19 cellular contexts compared by ENCODE assay signal in genomic region chr10:99695761-99696160, GRCh38. TPM values are rescaled to one million over a fixed set of nuclear protein-coding genes. Genes with fewer than 3 reads are reported as not detected.
DNase-seq lines count a peak whose midpoint lies in the region; ATAC-seq, FAIRE-seq and TF ChIP-seq lines count a peak whose summit lies in the region.
"Had no signal": no experiment of that assay in that cellular context is flagged by ENCODE, and none has a peak within 500 bp of the region (broad histone marks: within the 10 kb centered on the region; RNA-seq: fewer than 3 reads in every experiment).

No MANE protein-coding gene starts in this region.

- no peaks in the 10 kb centered on the region for H3K79me2 ChIP-seq in HepG2 (ENCODE audit: insufficient read depth, low read length)

- intact Hi-C loops in HepG2 (cut with micrococcal nuclease; ENCODE audit: unreplicated experiment), result no loop called here
- intact Hi-C loops in tibial artery (cut with DNase I; ENCODE audit: low total_unique reads), result no loop called here

- TF ChIP-seq RAD21 in liver (IDR thresholded peaks at IDR 0.05) (peak in 1 of 2 donors; percentile 22), HepG2 (CRISPR knock-in tag; IDR thresholded peaks at IDR 0.05) (no peak)

- no peak for FAIRE-seq in HepG2 (lab: Jason Lieb, UNC)
- FAIRE-seq: H1 had no signal

- H3K27ac ChIP-seq in liver (ENCODE audit: low read depth in 1 of 2, low read length in 2 of 2) (peak overlapping the region; percentile 66 to 72), HepG2 (ENCODE audit: extremely low read length, insufficient read depth, low read length) (no peak overlapping the region), tibial artery (no peak overlapping the region)
- H3K27ac ChIP-seq: 22Rv1, Peyer's patch had no signal

- TF ChIP-seq CTCF in liver (IDR thresholded peaks at IDR 0.05; ENCODE audit: low read depth, low read length, missing input control) (no peak), HepG2 (CRISPR knock-in tag; IDR thresholded peaks at IDR 0.05) (no peak), chondrocyte (IDR thresholded peaks at IDR 0.05) (no peak), tibial artery (IDR thresholded peaks at IDR 0.05) (no peak)

- POLR2A ChIA-PET in HepG2 (lab: Yijun Ruan, JAX), result no interaction called here

- no TSS peak for BruUV-seq in HepG2 (replicated peaks; lab: Mats Ljungman, UMichigan)

- no peak for TF ChIP-seq POLR2A in HepG2 (IDR thresholded peaks at IDR 0.05; ENCODE audit: insufficient read depth in 1 of 2, low read depth in 2 of 2, low read length in 2 of 2)

- H3K4me3 Mint-ChIP-seq in chondrocyte (ENCODE audit: unreplicated experiment), result no peak overlapping the region

- H3K4me2 ChIP-seq in HepG2 (ENCODE audit: low read depth, low read length), result no peak overlapping the region

- H3K27me3 ChIP-seq in liver (ENCODE audit: control insufficient read depth in 4 of 4, insufficient read depth in 4 of 4, low read length in 3 of 4) (no peaks in the 10 kb centered on the region), HepG2 (ENCODE audit: control insufficient read depth in 1 of 2, insufficient read depth in 2 of 2, low read length in 2 of 2) (no peaks in the 10 kb centered on the region), tibial artery (no peaks in the 10 kb centered on the region)
- H3K27me3 ChIP-seq: Peyer's patch had no signal

- CTCF ChIA-PET in HepG2 (lab: Yijun Ruan, JAX; ENCODE audit: low intra/inter-chr PET ratio, low total read pairs), result no interaction called here

- no peak overlapping the region for H3K9ac ChIP-seq in liver (ENCODE audit: low read depth in 1 of 2, low read length in 2 of 2)
- no peak overlapping the region for H3K9ac ChIP-seq in HepG2 (ENCODE audit: insufficient read depth, low read depth, low read length)

- WGBS in liver, result 58% methylated on average over 6 of the region's 6 CpGs
- 95% methylated on average over 6 of the region's 6 CpGs for WGBS in HepG2 (ENCODE audit: low lambda C conversion rate)

- H3K4me3 ChIP-seq in liver (ENCODE audit: low read depth in 1 of 3, low read length in 3 of 3) (no peak overlapping the region), HepG2 (replicated peaks in 1 of 3; ENCODE audit: insufficient read depth in 1 of 3, low read depth in 2 of 3, low read length in 3 of 3) (no peak overlapping the region), tibial artery (no peak overlapping the region)
- H3K4me3 ChIP-seq: Peyer's patch had no signal

- peaks cover 56% of the 10 kb centered on the region for H3K36me3 Mint-ChIP-seq in chondrocyte (ENCODE audit: low read depth)

- DNase-seq in HepG2 (ENCODE audit: low spot score), result no peak
- no peak for DNase-seq in chondrocyte (ENCODE audit: low spot score)
- peak; percentile 81 for DNase-seq in left lobe of liver (ENCODE audit: low spot score)
- DNase-seq in tibial artery, result no peak
- DNase-seq in ACHN, result no peak
- no peak for DNase-seq in anterior cingulate cortex (lab: John Stamatoyannopoulos, UW)
- DNase-seq: AML-193, Caco-2, DMS79, GF-D8, NCI-H187 treated with DMSO at 0.1 percent for 48 hours, NCI-H2171, NCI-H82, Peyer's patch, Right ventricle myocardium superior had no signal

- H3K27me3 Mint-ChIP-seq in chondrocyte (ENCODE audit: low read depth), result no peaks in the 10 kb centered on the region

- H3K4me1 ChIP-seq in liver (ENCODE audit: control insufficient read depth in 4 of 4, insufficient read depth in 4 of 4, low read length in 3 of 4) (peaks cover 0 to 17% (median 3%) of the 10 kb centered on the region in 4 donors), HepG2 (ENCODE audit: insufficient read depth, low read length) (no peaks in the 10 kb centered on the region), tibial artery (no peaks in the 10 kb centered on the region)
- H3K4me1 ChIP-seq: Peyer's patch had no signal

- H3K9me3 Mint-ChIP-seq in chondrocyte (ENCODE audit: low read depth), result no peaks in the 10 kb centered on the region

- H3K36me3 ChIP-seq in liver (ENCODE audit: control insufficient read depth in 4 of 4, insufficient read depth in 3 of 4, low read depth in 1 of 4, low read length in 3 of 4) (peaks cover 8 to 40% (median 22%) of the 10 kb centered on the region in 4 donors), HepG2 (replicated peaks in 1 of 2; ENCODE audit: control insufficient read depth in 1 of 2, insufficient read depth in 2 of 2, low read length in 2 of 2) (peaks cover 26 to 66% of the 10 kb centered on the region in 2 experiments), tibial artery (peaks cover 35 to 85% (median 47%) of the 10 kb centered on the region in 3 donors)

- H2AFZ ChIP-seq in HepG2 (ENCODE audit: low read length), result no peak overlapping the region

- no peaks in the 10 kb centered on the region for H3K9me3 ChIP-seq in liver (ENCODE audit: control insufficient read depth in 4 of 4, low read length in 3 of 4)
- H3K9me3 ChIP-seq in HepG2 (ENCODE audit: low read length), result no peaks in the 10 kb centered on the region
- no peaks in the 10 kb centered on the region for H3K9me3 ChIP-seq in tibial artery
- H3K9me3 ChIP-seq: Caco-2, Peyer's patch had no signal

- TF ChIP-seq EP300 in HepG2 (IDR thresholded peaks at IDR 0.05; ENCODE audit: low read depth in 2 of 2, low read length in 2 of 2) (no peak), HepG2 (CRISPR knock-in tag; IDR thresholded peaks at IDR 0.05; ENCODE audit: borderline replicate concordance) (no peak)

- peak overlapping the region; percentile 19 for H3K27ac Mint-ChIP-seq in chondrocyte (ENCODE audit: unreplicated experiment)

- no peaks in the 10 kb centered on the region for H4K20me1 ChIP-seq in HepG2 (ENCODE audit: insufficient read depth, low read length)

- H3K4me1 Mint-ChIP-seq in chondrocyte (ENCODE audit: low read depth), result peaks cover 10% of the 10 kb centered on the region

- ATAC-seq in HepG2 (no peak), left lobe of liver (peak; percentile 80), GM21619 (IDR thresholded peaks at IDR 0.05; ENCODE audit: unreplicated experiment) (no peak)

- in situ Hi-C loops in HepG2 (cut with HindIII; ENCODE audit: extremely low pct_ligation_motif_present, low pct_unique_long_range_greater_than_20kb) (no loop called here), ACHN (cut with HindIII; ENCODE audit: low pct_ligation_motif_present, low pct_unique_long_range_greater_than_20kb, low sequenced_read_pairs) (no loop called here)

RNA-seq across cellular contexts. Expression of gene COX15, which starts 36.2 kb away (rescaled TPM):
- total RNA-seq in liver (10 to 100 TPM; 22.6 to 25.2 TPM), HepG2 (2016; rRNA removed; fragmentation: Illumina TruSeq; extraction: Trizol) (44.7 and 59.4 TPM in 2 replicates), chondrocyte (20.8 to 29.8 TPM (median 21.3 TPM) in 3 replicates), left lobe of liver (22.1 TPM)
- polyA plus RNA-seq in liver (10 to 100 TPM; 13.4 to 19.0 TPM), HepG2 (2011; rRNA removed) (17.4 and 19.2 TPM in 2 replicates)
- total RNA-seq in HepG2 (2016; cell fraction: cytosol; rRNA removed; fragmentation: Illumina TruSeq; extraction: Trizol; ENCODE audit: low read depth), result 4.9 and 5.6 TPM in 2 replicates
- 44.5 and 56.7 TPM in 2 replicates for total RNA-seq in HepG2 (2016; cell fraction: insoluble cytoplasmic fraction; rRNA removed; fragmentation: Illumina TruSeq; extraction: Trizol)
- total RNA-seq in HepG2 (2016; cell fraction: membrane; rRNA removed; fragmentation: Illumina TruSeq; extraction: Trizol), result 15.8 and 19.5 TPM in 2 replicates
- 22.2 and 24.1 TPM in 2 replicates for total RNA-seq in HepG2 (2016; cell fraction: nucleus; rRNA removed; fragmentation: Illumina TruSeq; extraction: Trizol)
- polyA plus RNA-seq in HepG2 (2011; cell fraction: cytosol; rRNA removed), result 8.0 and 11.2 TPM in 2 replicates
- 10.1 and 13.7 TPM in 2 replicates for polyA plus RNA-seq in HepG2 (2011; cell fraction: nucleus; rRNA removed)
- polyA plus RNA-seq in HepG2 (2012), result 16.0 and 25.6 TPM in 2 replicates
- polyA plus RNA-seq in HepG2 (2016; cell fraction: cytosol; fragmentation: Illumina TruSeq; extraction: Trizol; ENCODE audit: low read depth), result 3.4 and 4.0 TPM in 2 replicates
- 40.4 and 40.7 TPM in 2 replicates for polyA plus RNA-seq in HepG2 (2016; cell fraction: insoluble cytoplasmic fraction; fragmentation: Illumina TruSeq; extraction: Trizol; ENCODE audit: low read depth)
- polyA plus RNA-seq in HepG2 (2016; cell fraction: membrane; fragmentation: Illumina TruSeq; extraction: Trizol; ENCODE audit: low read depth), result 9.5 and 10.0 TPM in 2 replicates
- 25.7 and 26.1 TPM in 2 replicates for polyA plus RNA-seq in HepG2 (2016; cell fraction: nucleus; fragmentation: Illumina TruSeq; extraction: Trizol; ENCODE audit: insufficient read depth, low read depth)
- 18.4 and 29.2 TPM in 2 replicates for polyA minus RNA-seq in HepG2 (2011; rRNA and poly(A)+ RNA removed; ENCODE audit: low replicate concordance)
- polyA minus RNA-seq in HepG2 (2011; cell fraction: cytosol; rRNA and poly(A)+ RNA removed), result 12.0 and 14.7 TPM in 2 replicates
- polyA minus RNA-seq in HepG2 (2011; cell fraction: nucleus; rRNA and poly(A)+ RNA removed), result 13.5 and 15.9 TPM in 2 replicates

RNA-seq across cellular contexts. Expression of gene CUTC, which starts 36.3 kb away (rescaled TPM):
- total RNA-seq in liver (10 to 100 TPM; 10.3 to 19.6 TPM), HepG2 (2016; rRNA removed; fragmentation: Illumina TruSeq; extraction: Trizol) (25.8 and 36.5 TPM in 2 replicates), chondrocyte (14.4 to 19.1 TPM (median 14.5 TPM) in 3 replicates), left lobe of liver (15.9 TPM)
- polyA plus RNA-seq in liver (10 to 100 TPM; 15.0 to 23.4 TPM), HepG2 (2011; rRNA removed) (17.7 and 22.3 TPM in 2 replicates)
- 6.6 and 6.8 TPM in 2 replicates for total RNA-seq in HepG2 (2016; cell fraction: cytosol; rRNA removed; fragmentation: Illumina TruSeq; extraction: Trizol; ENCODE audit: low read depth)
- 28.5 and 37.2 TPM in 2 replicates for total RNA-seq in HepG2 (2016; cell fraction: insoluble cytoplasmic fraction; rRNA removed; fragmentation: Illumina TruSeq; extraction: Trizol)
- total RNA-seq in HepG2 (2016; cell fraction: membrane; rRNA removed; fragmentation: Illumina TruSeq; extraction: Trizol), result 10.7 and 13.4 TPM in 2 replicates
- total RNA-seq in HepG2 (2016; cell fraction: nucleus; rRNA removed; fragmentation: Illumina TruSeq; extraction: Trizol), result 17.5 and 20.5 TPM in 2 replicates
- 11.7 and 17.5 TPM in 2 replicates for polyA plus RNA-seq in HepG2 (2011; cell fraction: cytosol; rRNA removed)
- 13.6 and 18.8 TPM in 2 replicates for polyA plus RNA-seq in HepG2 (2011; cell fraction: nucleus; rRNA removed)
- 24.1 and 29.0 TPM in 2 replicates for polyA plus RNA-seq in HepG2 (2012)
- 4.9 and 6.1 TPM in 2 replicates for polyA plus RNA-seq in HepG2 (2016; cell fraction: cytosol; fragmentation: Illumina TruSeq; extraction: Trizol; ENCODE audit: low read depth)
- 34.4 and 40.4 TPM in 2 replicates for polyA plus RNA-seq in HepG2 (2016; cell fraction: insoluble cytoplasmic fraction; fragmentation: Illumina TruSeq; extraction: Trizol; ENCODE audit: low read depth)
- polyA plus RNA-seq in HepG2 (2016; cell fraction: membrane; fragmentation: Illumina TruSeq; extraction: Trizol; ENCODE audit: low read depth), result 9.0 and 10.3 TPM in 2 replicates
- 23.9 and 24.5 TPM in 2 replicates for polyA plus RNA-seq in HepG2 (2016; cell fraction: nucleus; fragmentation: Illumina TruSeq; extraction: Trizol; ENCODE audit: insufficient read depth, low read depth)
- 22.2 and 41.0 TPM in 2 replicates for polyA minus RNA-seq in HepG2 (2011; rRNA and poly(A)+ RNA removed; ENCODE audit: low replicate concordance)
- polyA minus RNA-seq in HepG2 (2011; cell fraction: cytosol; rRNA and poly(A)+ RNA removed), result 6.5 and 6.7 TPM in 2 replicates
- polyA minus RNA-seq in HepG2 (2011; cell fraction: nucleus; rRNA and poly(A)+ RNA removed), result 30.2 and 32.3 TPM in 2 replicates

RNA-seq across cellular contexts. Expression of gene ENTPD7, which starts 36.5 kb away (rescaled TPM):
- total RNA-seq in liver, result 10 to 100 TPM; 15.0 to 27.2 TPM
- polyA plus RNA-seq in liver, result 1 to 10 TPM; 2.0 to 9.2 TPM
- 35.5 and 36.5 TPM in 2 replicates for total RNA-seq in HepG2 (2016; rRNA removed; fragmentation: Illumina TruSeq; extraction: Trizol)
- 4.5 and 4.7 TPM in 2 replicates for total RNA-seq in HepG2 (2016; cell fraction: cytosol; rRNA removed; fragmentation: Illumina TruSeq; extraction: Trizol; ENCODE audit: low read depth)
- 34.0 and 36.0 TPM in 2 replicates for total RNA-seq in HepG2 (2016; cell fraction: insoluble cytoplasmic fraction; rRNA removed; fragmentation: Illumina TruSeq; extraction: Trizol)
- total RNA-seq in HepG2 (2016; cell fraction: membrane; rRNA removed; fragmentation: Illumina TruSeq; extraction: Trizol), result 18.8 and 20.3 TPM in 2 replicates
- total RNA-seq in HepG2 (2016; cell fraction: nucleus; rRNA removed; fragmentation: Illumina TruSeq; extraction: Trizol), result 40.3 and 45.2 TPM in 2 replicates
- 6.6 and 7.6 TPM in 2 replicates for polyA plus RNA-seq in HepG2 (2011; rRNA removed)
- 5.6 and 6.1 TPM in 2 replicates for polyA plus RNA-seq in HepG2 (2011; cell fraction: cytosol; rRNA removed)
- polyA plus RNA-seq in HepG2 (2011; cell fraction: nucleus; rRNA removed), result 3.0 and 3.3 TPM in 2 replicates
- polyA plus RNA-seq in HepG2 (2012), result 2.3 and 3.9 TPM in 2 replicates
- 1.8 and 2.5 TPM in 2 replicates for polyA plus RNA-seq in HepG2 (2016; cell fraction: cytosol; fragmentation: Illumina TruSeq; extraction: Trizol; ENCODE audit: low read depth)
- 14.9 TPM in 2 replicates for polyA plus RNA-seq in HepG2 (2016; cell fraction: insoluble cytoplasmic fraction; fragmentation: Illumina TruSeq; extraction: Trizol; ENCODE audit: low read depth)
- polyA plus RNA-seq in HepG2 (2016; cell fraction: membrane; fragmentation: Illumina TruSeq; extraction: Trizol; ENCODE audit: low read depth), result 5.6 and 6.8 TPM in 2 replicates
- 18.8 and 19.6 TPM in 2 replicates for polyA plus RNA-seq in HepG2 (2016; cell fraction: nucleus; fragmentation: Illumina TruSeq; extraction: Trizol; ENCODE audit: insufficient read depth, low read depth)
- polyA minus RNA-seq in HepG2 (2011; rRNA and poly(A)+ RNA removed; ENCODE audit: low replicate concordance), result 22.7 and 32.8 TPM in 2 replicates
- polyA minus RNA-seq in HepG2 (2011; cell fraction: cytosol; rRNA and poly(A)+ RNA removed), result 12.3 and 14.5 TPM in 2 replicates
- polyA minus RNA-seq in HepG2 (2011; cell fraction: nucleus; rRNA and poly(A)+ RNA removed), result 17.8 and 18.8 TPM in 2 replicates
- total RNA-seq in chondrocyte, result 28.8 to 32.3 TPM (median 29.5 TPM) in 3 replicates
- total RNA-seq in left lobe of liver, result 9.8 TPM

Comparison
In these comparisons a context has a peak if more than half of its experiments do, and no peak if none do; other contexts are left out.
1. H3K27ac ChIP-seq: peak in liver (2 of 2); none in HepG2 (single experiment) and tibial artery (0 of 2).